33 cellular contexts compared by ENCODE assay signal in genomic region chr13:20285530-20285929, GRCh38. TPM values are rescaled to one million over a fixed set of nuclear protein-coding genes. Genes with fewer than 3 reads are reported as not detected.
"Had no signal": no experiment of that assay in that cellular context is flagged by ENCODE, and none has a peak within 500 bp of the region (broad histone marks: within the 10 kb centered on the region; RNA-seq: fewer than 3 reads in every experiment).

No MANE protein-coding gene starts in this region.

- H3K36me3 Mint-ChIP-seq: stimulated activated memory B cell treated with anti-CD40 and anti-IgM and Interleukin-4, amounts not matched to agents 10 μg/mL and 1 μg/mL and 100 μg/mL, for 72 hours had no signal

- H3K27me3 ChIP-seq: ovary, spleen, thyroid gland, tibial nerve, upper lobe of left lung, vagina had no signal

- H3K79me2 ChIP-seq: parathyroid adenoma had no signal

- H3K4me1 ChIP-seq: parathyroid adenoma, psoas muscle, spleen, thyroid gland, tibial nerve, upper lobe of left lung, vagina had no signal

- H3K4me1 Mint-ChIP-seq: nephron progenitor cell; stimulated activated memory B cell treated with anti-CD40 and anti-IgM and Interleukin-4, amounts not matched to agents 10 μg/mL and 1 μg/mL and 100 μg/mL, for 72 hours; stimulated activated naive CD8-positive, alpha-beta T cell treated with anti-CD3 and anti-CD28 coated beads, Interleukin-15, amount 100 ng/mL, for 72 hours had no signal

- H3K4me2 ChIP-seq: smooth muscle cell had no signal

- H3K9me3 ChIP-seq: thyroid gland had no signal

- H2AFZ ChIP-seq: parathyroid adenoma had no signal

- ATAC-seq: naive thymus-derived CD8-positive, alpha-beta T cell; natural killer cell treated with Interleukin-12 subunit alpha and Interleukin-12 subunit beta and Interleukin-15 and Interleukin-18, amount 100 ng/mL, for 72 hours; psoas muscle; right cardiac atrium; sciatic nerve; stimulated activated memory B cell treated with anti-CD40 and anti-IgM and Interleukin-4, amounts not matched to agents 10 μg/mL and 1 μg/mL and 100 μg/mL, for 72 hours; stimulated activated naive CD8-positive, alpha-beta T cell treated with anti-CD3 and anti-CD28 coated beads, Interleukin-15, amount 100 ng/mL, for 72 hours; stimulated activated naive CD8-positive, alpha-beta T cell treated with anti-CD3 and anti-CD28 coated beads, Interleukin-15, Interleukin-2, amounts not matched to agents 100 U/mL and 50 U/mL, for 24 hours had no signal

- H3K27ac Mint-ChIP-seq: natural killer cell treated with Interleukin-12 subunit alpha and Interleukin-12 subunit beta and Interleukin-15 and Interleukin-18, amount 100 ng/mL, for 72 hours; nephron progenitor cell; progenitor cell of endocrine pancreas; stimulated activated memory B cell treated with anti-CD40 and anti-IgM and Interleukin-4, amounts not matched to agents 10 μg/mL and 1 μg/mL and 100 μg/mL, for 72 hours; stimulated activated naive CD8-positive, alpha-beta T cell treated with anti-CD3 and anti-CD28 coated beads, Interleukin-15, amount 100 ng/mL, for 72 hours had no signal

- H3K36me3 ChIP-seq: ovary, spleen, thoracic aorta, thyroid gland, tibial nerve, upper lobe of left lung, vagina had no signal

- H3K27me3 Mint-ChIP-seq: naive thymus-derived CD8-positive, alpha-beta T cell; progenitor cell of endocrine pancreas; stimulated activated memory B cell treated with anti-CD40 and anti-IgM and Interleukin-4, amounts not matched to agents 10 μg/mL and 1 μg/mL and 100 μg/mL, for 72 hours; stimulated activated naive CD8-positive, alpha-beta T cell treated with anti-CD3 and anti-CD28 coated beads, Interleukin-15, amount 100 ng/mL, for 72 hours had no signal

- H3K27ac ChIP-seq: ovary, parathyroid adenoma, psoas muscle, skin epidermis, spleen, thoracic aorta, thyroid gland, tibial nerve, upper lobe of left lung, vagina had no signal

- H3K4me3 ChIP-seq: ovary, psoas muscle, skin epidermis, smooth muscle cell, spleen, thoracic aorta, thyroid gland, tibial nerve, upper lobe of left lung, vagina had no signal

- DNase-seq: naive thymus-derived CD8-positive, alpha-beta T cell; nephron progenitor cell; occipital lobe; ovary; posterior cingulate gyrus; psoas muscle; right cardiac atrium; spleen; stimulated activated CD4-positive, alpha-beta T cell treated with anti-CD3 and anti-CD28 coated beads, Interleukin-12 subunit alpha, Interleukin-12 subunit beta, amount 100 ng/mL, for 4 hours; stimulated activated CD4-positive, alpha-beta T cell treated with anti-CD3 and anti-CD28 coated beads, Interleukin-1b, Interleukin-23, amount 100 ng/mL, for 48 hours; stimulated activated CD4-positive, alpha-beta T cell treated with anti-CD3 and anti-CD28 coated beads, Interleukin-4, amount 100 ng/mL, for 1 hour; stimulated activated CD4-positive, alpha-beta T cell treated with anti-CD3 and anti-CD28 coated beads, Interleukin-4, amount 100 ng/mL, for 4 hours; stimulated activated CD8-positive, alpha-beta memory T cell treated with anti-CD3 and anti-CD28 coated beads, Interleukin-4, amount 100 ng/mL, for 48 hours; stimulated activated naive CD4-positive, alpha-beta T cell; stimulated activated naive CD8-positive, alpha-beta T cell treated with anti-CD3 and anti-CD28 coated beads, Interleukin-15, amount 100 ng/mL, for 72 hours; stimulated activated naive CD8-positive, alpha-beta T cell treated with anti-CD3 and anti-CD28 coated beads, Interleukin-15, Interleukin-2, amounts not matched to agents 100 U/mL and 50 U/mL, for 24 hours; thyroid gland; trophoblast cell; upper lobe of left lung had no signal

- H3K4me3 Mint-ChIP-seq: naive thymus-derived CD8-positive, alpha-beta T cell; natural killer cell treated with Interleukin-12 subunit alpha and Interleukin-12 subunit beta and Interleukin-15 and Interleukin-18, amount 100 ng/mL, for 72 hours; nephron progenitor cell; neural crest cell; stimulated activated memory B cell treated with anti-CD40 and anti-IgM and Interleukin-4, amounts not matched to agents 10 μg/mL and 1 μg/mL and 100 μg/mL, for 72 hours; stimulated activated naive CD8-positive, alpha-beta T cell treated with anti-CD3 and anti-CD28 coated beads, Interleukin-15, amount 100 ng/mL, for 72 hours had no signal

- H3K9ac ChIP-seq: parathyroid adenoma had no signal

RNA-seq across cellular contexts. Expression of gene GJB6, which starts 53.4 kb away (rescaled TPM):
- total RNA-seq: neural crest cell, osteoblast, ovary, psoas muscle, renal cortical epithelial cell, right cardiac atrium, sciatic nerve, subcutaneous adipose tissue, thoracic aorta, tibial nerve, upper lobe of left lung had no signal
- polyA plus RNA-seq: ovary had no signal
